13 cellular contexts compared by ENCODE assay signal in genomic region chr6:40888456-40888990, GRCh38.
A peak's percentile ranks its signal among the peaks of the same experiment; 100 is the strongest.
DNase-seq lines count a peak whose midpoint lies in the region; ATAC-seq and TF ChIP-seq lines count a peak whose summit lies in the region.
"Had no signal": no experiment of that assay in that cellular context is flagged by ENCODE, and none has a peak within 500 bp of the region (broad histone marks: within the 10 kb centered on the region; RNA-seq: fewer than 3 reads in every experiment).

No MANE protein-coding gene starts in this region.

- peak overlapping the region in 1 of 5 experiments; percentile 30 for H3K4me3 Mint-ChIP-seq in brain
- H3K4me3 Mint-ChIP-seq in nephron = no peak overlapping the region
- H3K4me3 Mint-ChIP-seq: B cell, HFFc6 had no signal

- intact Hi-C loops in left ventricle myocardium superior (cut with micrococcal nuclease) = no loop called here
- intact Hi-C loops in cardiac septum (cut with DNase I) = no loop called here
- intact Hi-C loops in PC-3 (cut with micrococcal nuclease) = no loop called here

- H3K36me3 Mint-ChIP-seq in brain (no peaks in the 10 kb centered on the region), nephron (ENCODE audit: low read depth) (peaks cover 3% of the 10 kb centered on the region)
- H3K36me3 Mint-ChIP-seq: CD4-positive, alpha-beta memory T cell had no signal

- no peaks in the 10 kb centered on the region for H3K9me3 ChIP-seq in PC-3 (ENCODE audit: low read length)

- H3K4me1 ChIP-seq in PC-3 (ENCODE audit: insufficient read depth, low read length) = no peaks in the 10 kb centered on the region

- H3K27ac ChIP-seq in PC-3 (ENCODE audit: low read length) = no peak overlapping the region
- H3K27ac ChIP-seq: C4-2B had no signal

- POLR2A ChIA-PET in PC-3 (lab: Charles Lee; ENCODE audit: unreplicated experiment) = no interaction called here

- no peaks in the 10 kb centered on the region for H3K9me2 ChIP-seq in PC-3 (replicated peaks; ENCODE audit: low read length)

- DNase-seq in left ventricle myocardium superior = no peak
- no peak for DNase-seq in cardiac septum (ENCODE audit: low spot score)
- no peak for DNase-seq in midbrain (lab: John Stamatoyannopoulos, UW)
- DNase-seq in DMS79 treated with DMSO at 0.1 percent for 48 hours (lab: John Stamatoyannopoulos, UW) = no peak
- no peak for DNase-seq in PC-3
- DNase-seq: CD4-positive, alpha-beta memory T cell; GF-D8; HCEC 1CT; HFFc6 had no signal

- peaks cover 23% of the 10 kb centered on the region; the same call in 1 of the 2 replicates for H3K27me3 ChIP-seq in PC-3 (ENCODE audit: low read length)

- H3K79me2 ChIP-seq in PC-3 (ENCODE audit: low read length) = no peaks in the 10 kb centered on the region

- H3K4me3 ChIP-seq in PC-3 (ENCODE audit: low read length) = no peak overlapping the region

- no peaks in the 10 kb centered on the region for H3F3A ChIP-seq in PC-3 (ENCODE audit: low read length, unreplicated experiment)

- ATAC-seq in left ventricle myocardium superior (peak; percentile 44), PC-3 (no peak)

- H3K9ac ChIP-seq in PC-3 (ENCODE audit: low read length) = no peak overlapping the region

- no peaks in the 10 kb centered on the region for H3K36me3 ChIP-seq in PC-3 (ENCODE audit: low read depth, low read length)

- CTCF ChIA-PET in PC-3 (lab: Charles Lee) = no interaction called here

- no peaks in the 10 kb centered on the region for H4K20me1 ChIP-seq in PC-3 (ENCODE audit: low read length)

- H3K27ac Mint-ChIP-seq in brain (peak overlapping the region in 4 of 5 experiments; percentile 5 to 93 (median 48)), nephron (peak overlapping the region; percentile 20 to 91 (median 78))
- H3K27ac Mint-ChIP-seq: B cell; CD4-positive, alpha-beta memory T cell; HFFc6 had no signal

- peaks cover 38% of the 10 kb centered on the region for H3K4me1 Mint-ChIP-seq in brain
- peaks cover 30% of the 10 kb centered on the region for H3K4me1 Mint-ChIP-seq in nephron
- H3K4me1 Mint-ChIP-seq: B cell; CD4-positive, alpha-beta memory T cell had no signal

- BruUV-seq in PC-3 (replicated peaks; lab: Mats Ljungman, UMichigan) = no TSS peak

- H3K9me3 Mint-ChIP-seq in brain = peaks cover 0 to 4% (median 0%) of the 10 kb centered on the region in 5 experiments
- H3K9me3 Mint-ChIP-seq in nephron = peaks cover 2% of the 10 kb centered on the region
- H3K9me3 Mint-ChIP-seq: CD4-positive, alpha-beta memory T cell; HFFc6 had no signal

- peaks cover 6% of the 10 kb centered on the region for H3K27me3 Mint-ChIP-seq in brain
- peaks cover 24% of the 10 kb centered on the region for H3K27me3 Mint-ChIP-seq in nephron (ENCODE audit: low read depth)

- no peak overlapping the region for H3K4me2 ChIP-seq in PC-3 (ENCODE audit: low read length)

- TF ChIP-seq CTCF in brain (conservative IDR thresholded peaks at IDR 0.05) = no peak
- TF ChIP-seq CTCF in nephron (IDR thresholded peaks at IDR 0.05; ENCODE audit: unreplicated experiment in 3 of 3) = no peak
- no peak for TF ChIP-seq CTCF in PC-3 (conservative IDR thresholded peaks at IDR 0.05; ENCODE audit: low read depth, low read length)

- H2AFZ ChIP-seq in PC-3 (ENCODE audit: low read length) = no peak overlapping the region
